ENCODE assay signal across 8 cellular contexts in genomic region chr2:201126308-201127127, GRCh38. TPM values are rescaled to one million over a fixed set of nuclear protein-coding genes. Genes with fewer than 3 reads are reported as not detected.
A peak's percentile ranks its signal among the peaks of the same experiment; 100 is the strongest.
DNase-seq lines count a peak whose midpoint lies in the region; ATAC-seq and TF ChIP-seq lines count a peak whose summit lies in the region.

No MANE protein-coding gene starts in this region.

- peaks cover 85% of the 10 kb centered on the region for H3K4me1 Mint-ChIP-seq in endodermal cell

- no peaks in the 10 kb centered on the region for H3K27me3 Mint-ChIP-seq in endodermal cell (ENCODE audit: insufficient read depth)

- peaks cover 46% of the 10 kb centered on the region for H3K36me3 Mint-ChIP-seq in endodermal cell (ENCODE audit: low read depth)

- H3K27me3 ChIP-seq in ACC112 (ENCODE audit: insufficient read depth, low read length), result no peaks in the 10 kb centered on the region
- H3K27me3 ChIP-seq in endodermal cell (ENCODE audit: control insufficient read depth, insufficient read depth, low read length, poor library complexity, severe bottlenecking), result no peaks in the 10 kb centered on the region

- no peak for TF ChIP-seq CTCF in endodermal cell (conservative IDR thresholded peaks at IDR 0.05)

- peaks cover 94% of the 10 kb centered on the region for H3K79me2 ChIP-seq in ACC112 (ENCODE audit: control insufficient read depth, insufficient read depth, low read length, unreplicated experiment)

- H3K27ac ChIP-seq in ACC112 (ENCODE audit: low read depth, low read length) (peak overlapping the region; percentile 99), endodermal cell (ENCODE audit: low read depth, low read length) (peak overlapping the region; percentile 62)

- H3K4me3 ChIP-seq in ACC112 (ENCODE audit: low read depth, low read length) (peak overlapping the region; percentile 52), endodermal cell (ENCODE audit: low read length) (peak overlapping the region; percentile 9)

- H3K4me1 ChIP-seq in ACC112 (ENCODE audit: control insufficient read depth, insufficient read depth, low read length, unreplicated experiment), result peaks cover 95% of the 10 kb centered on the region
- peaks cover 27% of the 10 kb centered on the region for H3K4me1 ChIP-seq in endodermal cell (ENCODE audit: control insufficient read depth, insufficient read depth, low read length)

- 34 to 64% methylated on average over 8 to 9 of the region's 9 CpGs for WGBS in endodermal cell (ENCODE audit: insufficient coverage in 1 of 2, insufficient read length in 1 of 2), 2 experiments

- no peak overlapping the region for H2AFZ ChIP-seq in ACC112 (ENCODE audit: low read length, unreplicated experiment)

- TF ChIP-seq POLR2A in GM19099 (IDR thresholded peaks at IDR 0.05; ENCODE audit: extremely low read depth, insufficient read length, low read depth) (peak; percentile 45), GM18505 (IDR thresholded peaks at IDR 0.05; ENCODE audit: borderline replicate concordance, extremely low read depth, insufficient read depth, insufficient read length) (no peak)

- no peaks in the 10 kb centered on the region for H3K9me3 ChIP-seq in endodermal cell (ENCODE audit: control insufficient read depth, low read length)

- peaks cover 13% of the 10 kb centered on the region; the same call in 1 of the 2 replicates for H3K36me3 ChIP-seq in ACC112 (ENCODE audit: insufficient read depth, low read length)
- peaks cover 53% of the 10 kb centered on the region for H3K36me3 ChIP-seq in endodermal cell (ENCODE audit: control insufficient read depth, insufficient read depth, low read length)

- H3K9me3 Mint-ChIP-seq in endodermal cell, result no peaks in the 10 kb centered on the region

- H3K27ac Mint-ChIP-seq in endodermal cell, result peak overlapping the region; percentile 97

- H3K4me3 Mint-ChIP-seq in endodermal cell, result peak overlapping the region; percentile 53

- DNase-seq in NCI-H226 (peak; percentile 43), endodermal cell (peak; percentile 65), pons (ENCODE audit: low spot score) (peak; percentile 41), SIG-M5 (lab: John Stamatoyannopoulos, UW) (no peak), SHP77 treated with DMSO at 0.1 percent for 48 hours (lab: John Stamatoyannopoulos, UW) (no peak)

- peak overlapping the region; percentile 57 for H3K9ac ChIP-seq in endodermal cell (ENCODE audit: extremely low read depth, low read length, poor library complexity, severe bottlenecking)

- no peak for ATAC-seq in GM18505 (IDR thresholded peaks at IDR 0.05; ENCODE audit: unreplicated experiment)

RNA-seq across cellular contexts. Expression of gene CFLAR, which starts 10.6 kb away (rescaled TPM):
- total RNA-seq in endodermal cell, result 100 to 1,000 TPM; 168 to 197 TPM
- 29.0 TPM for polyA plus RNA-seq in endodermal cell (2013, experiment 1 of 2)
- 34.7 TPM for polyA plus RNA-seq in endodermal cell (2013, experiment 2 of 2)

RNA-seq across cellular contexts. Expression of gene NDUFB3, which starts 54.7 kb away (rescaled TPM):
- 100 to 1,000 TPM in 1 of 2 donors, 10 to 100 TPM in 1; 82.3 to 163 TPM for total RNA-seq in endodermal cell
- 95.5 TPM for polyA plus RNA-seq in endodermal cell (2013, experiment 1 of 2)
- 101 TPM for polyA plus RNA-seq in endodermal cell (2013, experiment 2 of 2)

RNA-seq across cellular contexts. Expression of gene HYCC2, which starts 55.0 kb away (rescaled TPM):
- 10 to 100 TPM; 18.8 to 47.6 TPM for total RNA-seq in endodermal cell
- 7.6 TPM for polyA plus RNA-seq in endodermal cell (2013, experiment 1 of 2)
- 7.5 TPM for polyA plus RNA-seq in endodermal cell (2013, experiment 2 of 2)

RNA-seq across cellular contexts. Expression of gene CASP10, which starts 56.4 kb away (rescaled TPM):
- total RNA-seq in endodermal cell, result 10 to 100 TPM in 1 of 2 donors, 1 to 10 TPM in 1; 6.0 to 24.5 TPM
- polyA plus RNA-seq in endodermal cell (2013, experiment 1 of 2), result 0.93 TPM
- polyA plus RNA-seq in endodermal cell (2013, experiment 2 of 2), result 0.99 TPM

Comparison
In these comparisons a context has a peak if more than half of its experiments do, and no peak if none do; other contexts are left out.
1. DNase-seq: peak in NCI-H226 (single experiment), endodermal cell (single experiment) and pons (single experiment); none in SIG-M5 (single experiment) and SHP77 treated with DMSO at 0.1 percent for 48 hours (single experiment).